Comparison of ENCODE assay signal across 8 cellular contexts in the genomic region with DNA sequence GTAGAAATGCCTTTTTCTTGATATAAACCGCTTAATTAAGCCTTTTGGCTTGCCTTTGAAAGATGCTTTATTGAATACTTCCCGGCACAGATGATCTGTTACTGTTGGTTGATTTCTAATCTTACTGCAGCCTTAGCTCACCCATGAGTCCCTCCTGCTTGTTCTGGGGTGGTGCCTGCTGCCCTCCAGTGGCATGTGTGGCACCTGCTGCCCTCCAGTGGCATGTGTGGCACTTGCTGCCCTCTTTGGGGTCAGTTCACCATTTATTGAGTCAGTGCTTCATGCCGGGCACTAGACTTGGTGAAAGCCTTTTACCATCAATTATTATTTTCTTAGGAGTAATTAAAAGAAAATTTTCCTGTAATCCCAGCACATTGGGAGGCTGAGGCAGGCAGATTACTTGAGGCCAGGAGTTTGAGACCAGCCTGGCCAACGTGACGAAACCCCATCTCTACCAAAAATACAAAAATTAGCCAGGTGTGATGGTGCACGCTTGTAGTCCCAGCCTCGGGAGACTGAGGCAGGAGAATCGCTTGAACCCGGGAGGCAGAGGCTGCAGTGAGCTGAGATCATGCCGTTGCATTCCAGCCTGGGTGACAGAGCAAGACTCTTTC. TPM values are rescaled to one million over a fixed set of nuclear protein-coding genes. Genes with fewer than 3 reads are reported as not detected.
A peak's percentile ranks its signal among the peaks of the same experiment; 100 is the strongest.
DNase-seq lines count a peak whose midpoint lies in the region; ATAC-seq and TF ChIP-seq lines count a peak whose summit lies in the region.

No MANE protein-coding gene starts in this region.

- H3K36me3 ChIP-seq in GM23248 (ENCODE audit: low read depth) (0 out of 2 replicates have a peak, but pooled peaks cover 3% of the 10 kb centered on the region), mesendoderm (ENCODE audit: control insufficient read depth, insufficient read depth, low read length) (no peaks in the 10 kb centered on the region)

- H3K79me1 ChIP-seq in mesendoderm (ENCODE audit: low read length): no peaks in the 10 kb centered on the region

- H3K27ac ChIP-seq in GM23248 (peak overlapping the region; percentile 83), mesendoderm (ENCODE audit: low read depth, low read length) (no peak overlapping the region)

- intact Hi-C loops in activated CD4-positive, alpha-beta memory T cell treated with anti-CD3 and anti-CD28 coated beads for 36 hours (cut with micrococcal nuclease): loop anchor here (1.0 to 5.0 kb wide), 2 partner anchors 51 to 179 kb away; no protein-coding TSS in a partner anchor

- TF ChIP-seq CTCF in AG09309 (IDR thresholded peaks at IDR 0.05; ENCODE audit: control insufficient read depth, insufficient read depth, low read depth, low read length, missing control alignments): peak; percentile 92

- H2BK5ac ChIP-seq in mesendoderm (ENCODE audit: low read length): no peak overlapping the region

- POLR2A ChIA-PET in activated CD4-positive, alpha-beta memory T cell treated with anti-CD3 and anti-CD28 coated beads for 36 hours (lab: Charles Lee): no interaction called here

- H4K8ac ChIP-seq in mesendoderm (ENCODE audit: low read depth, low read length): no peak overlapping the region

- H3K27me3 ChIP-seq in GM23248 (replicated peaks; ENCODE audit: insufficient read depth) (no peaks in the 10 kb centered on the region), mesendoderm (ENCODE audit: insufficient read depth, low read length, poor library complexity) (no peaks in the 10 kb centered on the region)

- no peak overlapping the region for H4K5ac ChIP-seq in mesendoderm (ENCODE audit: low read length)

- H3K23ac ChIP-seq in mesendoderm (ENCODE audit: low read length): no peak overlapping the region

- H3K4me3 ChIP-seq in AG09309 (ENCODE audit: control insufficient read depth, low read depth, low read length) (no peak overlapping the region), GM23248 (peak overlapping the region; percentile 43), mesendoderm (ENCODE audit: low read length) (no peak overlapping the region)

- no peaks in the 10 kb centered on the region for H4K20me1 ChIP-seq in GM23248 (ENCODE audit: insufficient read depth)

- H3K4me1 ChIP-seq in GM23248 (ENCODE audit: insufficient read depth) (peaks cover 41% of the 10 kb centered on the region), mesendoderm (ENCODE audit: control insufficient read depth, low read depth, low read length) (no peaks in the 10 kb centered on the region)

- H3K27me3 Mint-ChIP-seq in activated CD4-positive, alpha-beta memory T cell treated with anti-CD3 and anti-CD28 coated beads for 36 hours: no peaks in the 10 kb centered on the region

- H2AK5ac ChIP-seq in mesendoderm (ENCODE audit: low read length): no peak overlapping the region

- H3F3A ChIP-seq in GM23248 (ENCODE audit: insufficient read depth): peaks cover 45% of the 10 kb centered on the region

- no peak overlapping the region for H2BK15ac ChIP-seq in mesendoderm (replicated peaks; ENCODE audit: low read depth)

- no peak for ATAC-seq in HG03175 (IDR thresholded peaks at IDR 0.05; ENCODE audit: unreplicated experiment)

- WGBS in GM23248 (ENCODE audit: low coverage in 1 of 2, low lambda C conversion rate in 2 of 2, missing lambda C conversion rate in 2 of 2), 2 experiments: 6 to 11% methylated on average over 10 of the region's 10 CpGs
- WGBS in mesendoderm (ENCODE audit: extremely low coverage, insufficient coverage, low lambda C conversion rate): no CpG with 5 or more reads among the region's 10 CpGs

- no peak overlapping the region for H3K4ac ChIP-seq in mesendoderm (ENCODE audit: low read depth, low read length)

- DNase-seq in AG09309 (ENCODE audit: low read depth): no peak
- DNase-seq in GM23248: peak; percentile 83
- DNase-seq in NCI-H524 treated with DMSO at 0.1 percent for 48 hours (lab: John Stamatoyannopoulos, UW): peak; percentile 15
- DNase-seq in activated CD4-positive, alpha-beta memory T cell treated with anti-CD3 and anti-CD28 coated beads for 36 hours: peak; percentile 86
- DNase-seq in ecto neural progenitor cell (ENCODE audit: low spot score): peak; percentile 73
- DNase-seq in mesendoderm: peak; percentile 70
- peak; percentile 60 to 69 for DNase-seq in stimulated activated CD8-positive, alpha-beta memory T cell treated with anti-CD3 and anti-CD28 coated beads, Interleukin-2, amount 100 ng/mL, for 1 hour (ENCODE audit: low read depth in 2 of 2)

- H3K9ac ChIP-seq in GM23248 (peak overlapping the region; percentile 73; the same call in 1 of the 2 replicates), mesendoderm (ENCODE audit: low read length) (no peak overlapping the region)

- no peak overlapping the region for H3K18ac ChIP-seq in mesendoderm (ENCODE audit: low read length)

- H3K79me2 ChIP-seq in GM23248 (ENCODE audit: insufficient read depth) (peaks cover 60% of the 10 kb centered on the region), mesendoderm (ENCODE audit: control insufficient read depth, insufficient read depth, low read length) (no peaks in the 10 kb centered on the region)

- no peaks in the 10 kb centered on the region for H3K9me2 ChIP-seq in GM23248 (ENCODE audit: insufficient read depth)

- H3K36me3 Mint-ChIP-seq in activated CD4-positive, alpha-beta memory T cell treated with anti-CD3 and anti-CD28 coated beads for 36 hours: no peaks in the 10 kb centered on the region

- H3K4me2 ChIP-seq in GM23248 (ENCODE audit: unreplicated experiment) (peak overlapping the region; percentile 93), mesendoderm (ENCODE audit: low read length) (no peak overlapping the region)

- H2AFZ ChIP-seq in GM23248: no peak overlapping the region

- no peaks in the 10 kb centered on the region for H3K9me3 ChIP-seq in GM23248 (ENCODE audit: low read depth)

- H3K9me3 Mint-ChIP-seq in activated CD4-positive, alpha-beta memory T cell treated with anti-CD3 and anti-CD28 coated beads for 36 hours: no peaks in the 10 kb centered on the region

- CTCF ChIA-PET in activated CD4-positive, alpha-beta memory T cell treated with anti-CD3 and anti-CD28 coated beads for 36 hours (lab: Charles Lee): interaction anchor here (0.6 to 9.5 kb wide), 47 partner anchors 9 to 691 kb away, joined by 3 to 256 read pairs (median 5); partner anchors contain the start of genes ADARB1, PTTG1IP, SLX9 and UBE2G2

- H3K56ac ChIP-seq in mesendoderm (ENCODE audit: low read length): no peak overlapping the region

- H2BK120ac ChIP-seq in mesendoderm (ENCODE audit: low read depth, low read length): no peak overlapping the region

- H3K27ac Mint-ChIP-seq in activated CD4-positive, alpha-beta memory T cell treated with anti-CD3 and anti-CD28 coated beads for 36 hours: no peak overlapping the region

- H3K4me1 Mint-ChIP-seq in activated CD4-positive, alpha-beta memory T cell treated with anti-CD3 and anti-CD28 coated beads for 36 hours (ENCODE audit: low read depth): peaks cover 23% of the 10 kb centered on the region

- in situ Hi-C loops in GM23248 (cut with MboI): loop anchor here (10.0 kb wide), 1 partner anchor 64 kb away; no protein-coding TSS in a partner anchor

- H3K4me3 Mint-ChIP-seq in activated CD4-positive, alpha-beta memory T cell treated with anti-CD3 and anti-CD28 coated beads for 36 hours: no peak overlapping the region

RNA-seq across cellular contexts. Expression of gene ADARB1, which starts 54.3 kb away (rescaled TPM):
- total RNA-seq in GM23248 (2014; rRNA removed; shearing (Covaris generic)): 17.4 and 22.6 TPM in 2 replicates
- polyA plus RNA-seq in GM23248 (2016; fragmentation: Nextera tagmentation; extraction: Ambion mirVana): 16.3 and 18.7 TPM in 2 replicates
- total RNA-seq in activated CD4-positive, alpha-beta memory T cell treated with anti-CD3 and anti-CD28 coated beads for 36 hours: 10 to 100 TPM; 37.6 to 40.6 TPM
- 4.6 TPM for polyA plus RNA-seq in mesendoderm (2013, experiment 1 of 2)
- 4.7 TPM for polyA plus RNA-seq in mesendoderm (2013, experiment 2 of 2)
